Comparison of ENCODE assay signal across 1 cellular context in the genomic region with DNA sequence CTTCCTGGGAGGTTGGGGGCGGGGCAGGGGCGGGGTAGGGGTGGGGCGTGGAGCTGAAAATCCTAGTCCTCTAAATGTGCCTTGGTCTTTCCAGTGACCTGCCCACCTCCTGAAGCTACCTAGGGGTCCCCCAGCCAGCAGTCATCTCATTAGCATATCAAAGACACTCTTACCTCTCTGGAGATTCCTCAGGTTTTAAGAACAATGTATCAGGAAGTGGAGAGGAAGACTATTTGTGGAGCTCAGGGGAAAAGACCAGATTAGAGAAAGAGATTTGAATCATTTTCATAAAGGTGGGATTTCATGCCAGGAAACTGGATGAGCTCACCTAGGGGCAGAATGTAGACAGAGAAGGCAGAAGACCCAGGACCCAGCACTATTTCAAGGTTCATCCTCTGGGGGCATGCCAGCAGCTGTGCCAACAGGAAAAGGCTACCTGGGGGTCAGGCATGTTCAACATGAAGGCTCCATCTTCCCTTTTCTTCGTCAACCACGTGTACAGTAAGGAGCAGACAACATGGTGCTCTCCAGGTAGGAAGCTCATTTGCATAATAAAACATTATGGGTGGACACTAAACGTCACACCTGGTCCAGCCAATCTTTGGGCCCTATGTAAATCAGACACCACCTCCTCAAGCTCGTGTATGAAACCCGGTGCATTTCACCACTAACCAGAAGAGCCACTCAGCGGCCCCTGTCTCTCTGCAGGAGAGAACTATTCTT.
TF ChIP-seq lines count a peak whose summit lies in the region.

No MANE protein-coding gene starts in this region.

TF ChIP-seq in SK-N-SH, 30 proteins besides CTCF, POLR2A, EP300 and RAD21 (continued from another document):
- TF ChIP-seq POLR2AphosphoS5 (IDR thresholded peaks at IDR 0.05; ENCODE audit: low read depth, low read length), result no peak
TF ChIP-seq in SK-N-SH: peak in this region for 0.
